In the genomic region with DNA sequence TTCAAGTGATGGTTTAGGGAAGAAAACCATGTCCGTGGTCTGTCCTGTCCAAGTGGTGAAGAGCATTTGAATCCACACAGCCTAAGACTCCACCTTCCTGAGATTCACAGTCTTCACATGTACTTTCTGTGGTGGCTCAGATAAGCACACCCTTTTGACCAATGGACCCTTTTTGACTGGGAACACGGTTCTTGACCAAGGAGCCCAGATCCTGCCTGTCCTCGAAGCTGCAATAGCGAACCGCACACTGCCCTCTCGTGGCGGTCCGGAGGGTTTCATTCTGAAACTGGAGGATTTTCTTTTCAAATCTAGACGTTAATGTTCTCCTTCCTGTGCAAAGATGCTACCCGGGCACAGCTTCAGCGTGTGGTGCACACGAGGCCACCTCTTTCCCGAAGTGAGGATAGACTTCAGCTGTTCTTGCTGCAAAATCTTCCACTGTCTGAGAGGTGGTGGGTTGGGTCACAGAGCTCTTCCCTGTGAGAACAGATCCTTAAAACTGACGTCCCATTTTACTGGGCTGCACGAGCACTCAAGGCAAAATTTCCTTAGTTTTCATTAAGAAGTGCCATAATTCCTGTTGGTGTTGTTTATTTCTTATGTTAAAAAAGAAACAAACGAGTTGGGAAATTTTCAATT, we compare ENCODE assay signal across 8 cellular contexts.
DNase-seq lines count a peak whose midpoint lies in the region; ATAC-seq, FAIRE-seq and TF ChIP-seq lines count a peak whose summit lies in the region.

No MANE protein-coding gene starts in this region.

- ATAC-seq in HG03280 (IDR thresholded peaks at IDR 0.05; ENCODE audit: unreplicated experiment) (peak; percentile 65), HG03565 (IDR thresholded peaks at IDR 0.05; ENCODE audit: unreplicated experiment) (no peak)
- peak; percentile 74 for ATAC-seq in activated CD8-positive, alpha-beta memory T cell treated with anti-CD3 and anti-CD28 coated beads, Interleukin-2, amount 10 ng/mL, durations not matched to agents 7 days and 5 days

- peak overlapping the region; percentile 79 for H3K27ac Mint-ChIP-seq in activated CD8-positive, alpha-beta memory T cell treated with anti-CD3 and anti-CD28 coated beads, Interleukin-2, amount 10 ng/mL, durations not matched to agents 7 days and 5 days
- peak overlapping the region; percentile 60 for H3K27ac Mint-ChIP-seq in mesothelial cell of epicardium

- H3K36me3 Mint-ChIP-seq in activated CD8-positive, alpha-beta memory T cell treated with anti-CD3 and anti-CD28 coated beads, Interleukin-2, amount 10 ng/mL, durations not matched to agents 7 days and 5 days: peaks cover 34% of the 10 kb centered on the region
- peaks cover 26% of the 10 kb centered on the region for H3K36me3 Mint-ChIP-seq in mesothelial cell of epicardium

- no peak overlapping the region for H4K8ac ChIP-seq in H1 (ENCODE audit: extremely low read depth, insufficient read depth, low read length)

- TF ChIP-seq EP300 in H1 (IDR thresholded peaks at IDR 0.05; ENCODE audit: borderline replicate concordance in 1 of 2, low read depth in 2 of 2, low read length in 2 of 2): no peak

- no peak overlapping the region for H4K5ac ChIP-seq in H1 (ENCODE audit: insufficient read length, low read depth, low read length)

- DNase-seq in DMS114 treated with DMSO at 0.1 percent for 48 hours (lab: John Stamatoyannopoulos, UW; ENCODE audit: unreplicated experiment): peak; percentile 21
- DNase-seq in NT2/D1 (ENCODE audit: low read depth, low spot score): peak; percentile 27
- DNase-seq in activated CD8-positive, alpha-beta memory T cell treated with anti-CD3 and anti-CD28 coated beads, Interleukin-2, amount 10 ng/mL, durations not matched to agents 7 days and 5 days: peak; percentile 82
- peak; percentile 23 to 85 for DNase-seq in H1 (ENCODE audit: low read depth in 1 of 2, low spot score in 2 of 2)
- peak in 1 of 2 experiments; percentile 79 for DNase-seq in mesothelial cell of epicardium (ENCODE audit: low spot score in 2 of 2, unreplicated experiment in 2 of 2)
- DNase-seq in stimulated activated CD8-positive, alpha-beta memory T cell treated with anti-CD3 and anti-CD28 coated beads, Interleukin-4, amount 100 ng/mL, for 1 hour (ENCODE audit: low read depth in 2 of 2, low spot score in 1 of 2): peak; percentile 32 to 55

- CTCF ChIA-PET in activated CD8-positive, alpha-beta memory T cell treated with anti-CD3 and anti-CD28 coated beads, Interleukin-2, amount 10 ng/mL, durations not matched to agents 7 days and 5 days (lab: Charles Lee): interaction anchor here (0.7 to 5.4 kb wide), 48 partner anchors 8 to 798 kb away, joined by 3 to 39 read pairs (median 4); partner anchors contain the start of gene SYNJ2
- CTCF ChIA-PET in H1 (lab: Charles Lee; ENCODE audit: partially characterized antibody): interaction anchor here (0.6 to 7.8 kb wide), 42 partner anchors 9 to 820 kb away, joined by 3 to 54 read pairs (median 5); no protein-coding TSS in a partner anchor

- H2BK15ac ChIP-seq in H1 (ENCODE audit: low read length): 0 out of 2 replicates have a peak overlapping the region, but pooled peaks have one; percentile 65

- H3K9me3 ChIP-seq in NT2/D1 (ENCODE audit: insufficient read depth, low read length) (no peaks in the 10 kb centered on the region), H1 (ENCODE audit: insufficient read depth in 2 of 2, low read depth in 1 of 2, low read length in 1 of 2) (no peaks in the 10 kb centered on the region)

- H3K4me3 ChIP-seq in NT2/D1 (ENCODE audit: insufficient read length, low read depth) (no peak overlapping the region), H1 (ENCODE audit: extremely low read depth in 1 of 4, insufficient read depth in 2 of 4, low read depth in 3 of 4, low read length in 4 of 4) (no peak overlapping the region)

- H3K4me1 Mint-ChIP-seq in activated CD8-positive, alpha-beta memory T cell treated with anti-CD3 and anti-CD28 coated beads, Interleukin-2, amount 10 ng/mL, durations not matched to agents 7 days and 5 days: peaks cover 40% of the 10 kb centered on the region
- peaks cover 2% of the 10 kb centered on the region for H3K4me1 Mint-ChIP-seq in mesothelial cell of epicardium

- H3K79me1 ChIP-seq in H1 (ENCODE audit: low read depth, low read length): no peaks in the 10 kb centered on the region

- H3K23me2 ChIP-seq in H1 (ENCODE audit: low read depth, low read length): no peaks in the 10 kb centered on the region; the same call in 1 of the 2 replicates

- H2BK20ac ChIP-seq in H1 (ENCODE audit: low read length): 0 out of 2 replicates have a peak overlapping the region, but pooled peaks have one; percentile 43

- H3K9ac ChIP-seq in NT2/D1 (ENCODE audit: insufficient read length, low read depth): no peak overlapping the region
- no peak overlapping the region for H3K9ac ChIP-seq in H1 (replicated peaks in 1 of 4; ENCODE audit: extremely low read depth in 1 of 4, low read depth in 3 of 4, low read length in 3 of 4)

- no peak overlapping the region for H2AK5ac ChIP-seq in H1 (ENCODE audit: low read depth, low read length)

- no peak overlapping the region for H2BK5ac ChIP-seq in H1 (ENCODE audit: low read depth, low read length)

- no peak overlapping the region for H3K4me2 ChIP-seq in H1 (ENCODE audit: insufficient read depth in 1 of 2, low read depth in 2 of 2, low read length in 2 of 2)

- TF ChIP-seq CTCF in H1 (IDR thresholded peaks at IDR 0.05; ENCODE audit: control extremely low read depth in 1 of 3, insufficient read depth in 1 of 3, low read depth in 1 of 3, low read length in 3 of 3) (peak; percentile 81 to 90 (median 86)), mesothelial cell of epicardium (IDR thresholded peaks at IDR 0.05; ENCODE audit: unreplicated experiment) (peak; percentile 75)

- H2BK120ac ChIP-seq in H1 (replicated peaks; ENCODE audit: low read depth, low read length): no peak overlapping the region

- no peak overlapping the region for H3K27ac ChIP-seq in H1 (ENCODE audit: low read depth, low read length)

- POLR2A ChIA-PET in H1 (lab: Charles Lee; ENCODE audit: partially characterized antibody): interaction anchor here (0.6 to 2.2 kb wide), 3 partner anchors 12 to 381 kb away, joined by 3 to 5 read pairs (median 3); no protein-coding TSS in a partner anchor

- TF ChIP-seq RAD21 in H1 (IDR thresholded peaks at IDR 0.05 in 1 of 2, conservative IDR thresholded peaks at IDR 0.05 in 1 of 2; ENCODE audit: low read depth in 2 of 2, low read length in 2 of 2): peak; percentile 94 to 97

- H3K4ac ChIP-seq in H1 (replicated peaks; ENCODE audit: insufficient read length, low read depth, low read length): no peak overlapping the region

- no peak overlapping the region for H3K4me3 Mint-ChIP-seq in activated CD8-positive, alpha-beta memory T cell treated with anti-CD3 and anti-CD28 coated beads, Interleukin-2, amount 10 ng/mL, durations not matched to agents 7 days and 5 days
- H3K4me3 Mint-ChIP-seq in mesothelial cell of epicardium: no peak overlapping the region

- no peak overlapping the region for H2AFZ ChIP-seq in H1 (ENCODE audit: low read length)

- H3K27me3 ChIP-seq in NT2/D1 (ENCODE audit: insufficient read depth, insufficient read length): no peaks in the 10 kb centered on the region
- H3K27me3 ChIP-seq in H1 (replicated peaks in 1 of 4; ENCODE audit: control insufficient read depth in 3 of 4, extremely low read depth in 1 of 4, insufficient read depth in 3 of 4, low read length in 3 of 4): no peaks in the 10 kb centered on the region

- no peaks in the 10 kb centered on the region for H3K27me3 Mint-ChIP-seq in activated CD8-positive, alpha-beta memory T cell treated with anti-CD3 and anti-CD28 coated beads, Interleukin-2, amount 10 ng/mL, durations not matched to agents 7 days and 5 days
- H3K27me3 Mint-ChIP-seq in mesothelial cell of epicardium (ENCODE audit: low read depth): no peaks in the 10 kb centered on the region

- no peak overlapping the region for H3K14ac ChIP-seq in H1 (ENCODE audit: insufficient read length)

- H3K4me1 ChIP-seq in NT2/D1 (ENCODE audit: insufficient read depth, insufficient read length) (peaks cover 8% of the 10 kb centered on the region), H1 (replicated peaks in 1 of 4; ENCODE audit: control insufficient read depth in 3 of 4, insufficient read depth in 4 of 4, low read length in 3 of 4) (peaks cover 0 to 1% (median 0%) of the 10 kb centered on the region in 4 experiments; a peak in 2 of 7 replicates)

- H3K36me3 ChIP-seq in NT2/D1 (ENCODE audit: insufficient read depth, insufficient read length, low read length): peaks cover 45% of the 10 kb centered on the region
- H3K36me3 ChIP-seq in H1 (ENCODE audit: control insufficient read depth in 2 of 4, insufficient read depth in 4 of 4, low read length in 3 of 4): peaks cover 0 to 2% (median under 1%) of the 10 kb centered on the region in 4 experiments; a peak in 1 of 8 replicates

- H3K9me3 Mint-ChIP-seq in activated CD8-positive, alpha-beta memory T cell treated with anti-CD3 and anti-CD28 coated beads, Interleukin-2, amount 10 ng/mL, durations not matched to agents 7 days and 5 days (ENCODE audit: low read depth): no peaks in the 10 kb centered on the region
- H3K9me3 Mint-ChIP-seq in mesothelial cell of epicardium: no peaks in the 10 kb centered on the region

- no peak overlapping the region for H4K91ac ChIP-seq in H1 (replicated peaks; ENCODE audit: insufficient read length, low read length)

- no peaks in the 10 kb centered on the region for H3K79me2 ChIP-seq in H1 (ENCODE audit: control insufficient read depth in 1 of 2, insufficient read depth in 2 of 2, low read length in 2 of 2)

- H3K23ac ChIP-seq in H1 (ENCODE audit: insufficient read length): no peak overlapping the region

- H4K20me1 ChIP-seq in H1 (replicated peaks in 1 of 2; ENCODE audit: control insufficient read depth in 1 of 2, insufficient read depth in 2 of 2, low read length in 2 of 2): peaks cover 0 to 4% of the 10 kb centered on the region in 2 experiments

- peak; percentile 71 for FAIRE-seq in H1 (lab: Jason Lieb, UNC)

- no peak overlapping the region; the same call in 1 of the 2 replicates for H3K18ac ChIP-seq in H1 (ENCODE audit: extremely low read depth, low read length)

- no peak for TF ChIP-seq POLR2A in H1 (IDR thresholded peaks at IDR 0.05; ENCODE audit: control extremely low read depth in 1 of 2, low read depth in 2 of 2, low read length in 2 of 2)

- 47% methylated on average over 16 of the region's 16 CpGs; no CpG with 5 or more reads in 1 of the 2 experiments for WGBS in H1 (ENCODE audit: extremely low coverage in 1 of 2, insufficient coverage in 1 of 2, insufficient read length in 1 of 2, insufficient replicate concordance in 2 of 2, low coverage in 1 of 2, low lambda C conversion rate in 2 of 2, missing lambda C conversion rate in 1 of 2), 2 experiments

- H3K56ac ChIP-seq in H1 (replicated peaks; ENCODE audit: insufficient read length, low read depth, low read length): no peak overlapping the region

- no peak overlapping the region for H2BK12ac ChIP-seq in H1 (ENCODE audit: low read depth, low read length)

TF ChIP-seq in H1, 55 proteins besides CTCF, POLR2A, EP300 and RAD21 (continues in another document):
- TF ChIP-seq CHD1 (IDR thresholded peaks at IDR 0.05; ENCODE audit: low read depth, low read length): no peak
- TF ChIP-seq SP4 (IDR thresholded peaks at IDR 0.05; ENCODE audit: low read length): no peak
- TF ChIP-seq SIRT6 (IDR thresholded peaks at IDR 0.05; ENCODE audit: low read length): no peak
- no peak for TF ChIP-seq POU5F1 (IDR thresholded peaks at IDR 0.05; ENCODE audit: low read depth, low read length)
- no peak for TF ChIP-seq BCL11A (IDR thresholded peaks at IDR 0.05; ENCODE audit: low read depth in 2 of 2, low read length in 2 of 2)
